In genomic region chr4:113744667-113745241, GRCh38 we compare ENCODE assay signal across 1 cellular context.
TF ChIP-seq lines count a peak whose summit lies in the region.

No MANE protein-coding gene starts in this region.

TF ChIP-seq in GM12878, 131 proteins besides CTCF, POLR2A, EP300 and RAD21:
- no peak for TF ChIP-seq POU2F2 (IDR thresholded peaks at IDR 0.05; ENCODE audit: borderline replicate concordance, low read depth, low read length)
- no peak for TF ChIP-seq SIN3A (IDR thresholded peaks at IDR 0.05; ENCODE audit: low read depth, low read length)
- TF ChIP-seq E4F1 (IDR thresholded peaks at IDR 0.05; ENCODE audit: borderline replicate concordance, partially characterized antibody) = no peak
- TF ChIP-seq KLF5 (IDR thresholded peaks at IDR 0.05; ENCODE audit: partially characterized antibody) = no peak
- TF ChIP-seq IRF4 (IDR thresholded peaks at IDR 0.05; ENCODE audit: low read depth, low read length) = no peak
- TF ChIP-seq BACH1 (IDR thresholded peaks at IDR 0.05; ENCODE audit: borderline replicate concordance) = no peak
- TF ChIP-seq YY1 (IDR thresholded peaks at IDR 0.05; ENCODE audit: low read depth, low read length) = no peak
- no peak for TF ChIP-seq MEF2A (IDR thresholded peaks at IDR 0.05; ENCODE audit: insufficient read depth, low read depth, low read length)
- no peak for TF ChIP-seq RELA (IDR thresholded peaks at IDR 0.05; ENCODE audit: borderline replicate concordance, partially characterized antibody)
- TF ChIP-seq PAX8 (IDR thresholded peaks at IDR 0.05) = no peak
- no peak for TF ChIP-seq STAT1 (conservative IDR thresholded peaks at IDR 0.05)
- TF ChIP-seq FOS (IDR thresholded peaks at IDR 0.05; ENCODE audit: borderline replicate concordance, extremely low read depth, insufficient read length) = no peak
- no peak for TF ChIP-seq JUNB (IDR thresholded peaks at IDR 0.05)
- no peak for TF ChIP-seq ZBTB4 (CRISPR knock-in tag; IDR thresholded peaks at IDR 0.05)
- no peak for TF ChIP-seq RFX5 (IDR thresholded peaks at IDR 0.05; ENCODE audit: low read depth, low read length)
- TF ChIP-seq JUND (IDR thresholded peaks at IDR 0.05; ENCODE audit: low read depth, low read length) = no peak
- no peak for TF ChIP-seq ZNF207 (IDR thresholded peaks at IDR 0.05; ENCODE audit: borderline replicate concordance)
- TF ChIP-seq SREBF1 (IDR thresholded peaks at IDR 0.05; ENCODE audit: low read length) = no peak
